ENCODE assay signal across 1 cellular context in the genomic region with DNA sequence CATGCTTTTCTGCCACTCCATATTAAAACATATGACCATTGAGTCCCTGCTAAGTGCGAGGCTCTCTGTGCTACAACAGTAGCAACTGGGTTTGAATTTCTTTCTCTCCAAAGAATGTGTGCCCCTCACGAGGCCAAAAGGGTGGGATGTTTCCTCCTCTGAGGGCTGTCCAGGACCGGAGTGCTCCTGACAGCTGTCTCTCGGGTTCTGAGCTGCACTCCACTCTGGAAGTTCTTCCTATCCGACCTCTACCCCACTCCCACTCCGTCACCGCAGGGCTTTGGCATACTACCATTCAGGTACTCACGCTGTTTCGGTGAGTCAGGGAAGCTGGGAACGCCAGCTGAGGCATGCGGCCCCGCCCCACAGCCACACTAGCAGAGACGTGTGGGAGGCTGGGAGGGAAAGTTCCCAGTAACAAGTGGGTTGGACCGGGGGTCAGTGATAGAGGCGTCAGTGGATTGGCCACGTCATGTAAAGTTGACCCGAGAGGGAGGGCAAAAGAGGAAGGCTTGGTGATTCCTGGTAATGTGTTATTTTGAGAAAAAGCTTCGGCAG.
A peak's percentile ranks its signal among the peaks of the same experiment; 100 is the strongest.
TF ChIP-seq lines count a peak whose summit lies in the region.

No MANE protein-coding gene starts in this region.

TF ChIP-seq in K562, 482 proteins besides CTCF, POLR2A, EP300 and RAD21 (continued from another document and continues in another):
- TF ChIP-seq HINFP (tag; conservative IDR thresholded peaks at IDR 0.05; ENCODE audit: low read depth): no peak
- TF ChIP-seq ZKSCAN8 (CRISPR knock-in tag; IDR thresholded peaks at IDR 0.05): no peak
- no peak for TF ChIP-seq ZNF696 (CRISPR knock-in tag; conservative IDR thresholded peaks at IDR 0.05)
- TF ChIP-seq, protein P1, sequence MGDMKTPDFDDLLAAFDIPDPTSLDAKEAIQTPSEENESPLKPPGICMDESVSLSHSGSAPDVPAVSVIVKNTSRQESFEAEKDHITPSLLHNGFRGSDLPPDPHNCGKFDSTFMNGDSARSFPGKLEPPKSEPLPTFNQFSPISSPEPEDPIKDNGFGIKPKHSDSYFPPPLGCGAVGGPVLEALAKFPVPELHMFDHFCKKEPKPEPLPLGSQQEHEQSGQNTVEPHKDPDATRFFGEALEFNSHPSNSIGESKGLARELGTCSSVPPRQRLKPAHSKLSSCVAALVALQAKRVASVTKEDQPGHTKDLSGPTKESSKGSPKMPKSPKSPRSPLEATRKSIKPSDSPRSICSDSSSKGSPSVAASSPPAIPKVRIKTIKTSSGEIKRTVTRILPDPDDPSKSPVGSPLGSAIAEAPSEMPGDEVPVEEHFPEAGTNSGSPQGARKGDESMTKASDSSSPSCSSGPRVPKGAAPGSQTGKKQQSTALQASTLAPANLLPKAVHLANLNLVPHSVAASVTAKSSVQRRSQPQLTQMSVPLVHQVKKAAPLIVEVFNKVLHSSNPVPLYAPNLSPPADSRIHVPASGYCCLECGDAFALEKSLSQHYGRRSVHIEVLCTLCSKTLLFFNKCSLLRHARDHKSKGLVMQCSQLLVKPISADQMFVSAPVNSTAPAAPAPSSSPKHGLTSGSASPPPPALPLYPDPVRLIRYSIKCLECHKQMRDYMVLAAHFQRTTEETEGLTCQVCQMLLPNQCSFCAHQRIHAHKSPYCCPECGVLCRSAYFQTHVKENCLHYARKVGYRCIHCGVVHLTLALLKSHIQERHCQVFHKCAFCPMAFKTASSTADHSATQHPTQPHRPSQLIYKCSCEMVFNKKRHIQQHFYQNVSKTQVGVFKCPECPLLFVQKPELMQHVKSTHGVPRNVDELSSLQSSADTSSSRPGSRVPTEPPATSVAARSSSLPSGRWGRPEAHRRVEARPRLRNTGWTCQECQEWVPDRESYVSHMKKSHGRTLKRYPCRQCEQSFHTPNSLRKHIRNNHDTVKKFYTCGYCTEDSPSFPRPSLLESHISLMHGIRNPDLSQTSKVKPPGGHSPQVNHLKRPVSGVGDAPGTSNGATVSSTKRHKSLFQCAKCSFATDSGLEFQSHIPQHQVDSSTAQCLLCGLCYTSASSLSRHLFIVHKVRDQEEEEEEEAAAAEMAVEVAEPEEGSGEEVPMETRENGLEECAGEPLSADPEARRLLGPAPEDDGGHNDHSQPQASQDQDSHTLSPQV (IDR thresholded peaks at IDR 0.05): no peak; the same call in 1 of the 2 replicates
- TF ChIP-seq MYC (IDR thresholded peaks at IDR 0.05; ENCODE audit: low read depth, low read length): peak; percentile 69
- no peak for TF ChIP-seq MYC (CRISPR knock-in tag; IDR thresholded peaks at IDR 0.05; ENCODE audit: borderline replicate concordance, low read depth)
- TF ChIP-seq CXXC5 (CRISPR knock-in tag; IDR thresholded peaks at IDR 0.05): 0 out of 2 replicates have a peak, but pooled peaks have one; percentile 7
- no peak for TF ChIP-seq ZFP30 (CRISPR knock-in tag; IDR thresholded peaks at IDR 0.05; ENCODE audit: borderline replicate concordance)
- no peak for TF ChIP-seq ELF4 (CRISPR knock-in tag; IDR thresholded peaks at IDR 0.05)
- no peak for TF ChIP-seq ZNF778 (CRISPR knock-in tag; IDR thresholded peaks at IDR 0.05)
- TF ChIP-seq ARNT (IDR thresholded peaks at IDR 0.05): no peak; a peak in 1 of 4 replicates
- TF ChIP-seq HDAC6 (IDR thresholded peaks at IDR 0.05; ENCODE audit: low read depth, low read length): no peak
- no peak for TF ChIP-seq ZNF780A (CRISPR knock-in tag; IDR thresholded peaks at IDR 0.05)
- no peak for TF ChIP-seq NFYB (IDR thresholded peaks at IDR 0.05; ENCODE audit: extremely low read depth, insufficient read length)
- no peak for TF ChIP-seq NFIC (IDR thresholded peaks at IDR 0.05)
- no peak for TF ChIP-seq SRSF1 (IDR thresholded peaks at IDR 0.05; ENCODE audit: low read depth, low read length)
- TF ChIP-seq, protein P2, sequence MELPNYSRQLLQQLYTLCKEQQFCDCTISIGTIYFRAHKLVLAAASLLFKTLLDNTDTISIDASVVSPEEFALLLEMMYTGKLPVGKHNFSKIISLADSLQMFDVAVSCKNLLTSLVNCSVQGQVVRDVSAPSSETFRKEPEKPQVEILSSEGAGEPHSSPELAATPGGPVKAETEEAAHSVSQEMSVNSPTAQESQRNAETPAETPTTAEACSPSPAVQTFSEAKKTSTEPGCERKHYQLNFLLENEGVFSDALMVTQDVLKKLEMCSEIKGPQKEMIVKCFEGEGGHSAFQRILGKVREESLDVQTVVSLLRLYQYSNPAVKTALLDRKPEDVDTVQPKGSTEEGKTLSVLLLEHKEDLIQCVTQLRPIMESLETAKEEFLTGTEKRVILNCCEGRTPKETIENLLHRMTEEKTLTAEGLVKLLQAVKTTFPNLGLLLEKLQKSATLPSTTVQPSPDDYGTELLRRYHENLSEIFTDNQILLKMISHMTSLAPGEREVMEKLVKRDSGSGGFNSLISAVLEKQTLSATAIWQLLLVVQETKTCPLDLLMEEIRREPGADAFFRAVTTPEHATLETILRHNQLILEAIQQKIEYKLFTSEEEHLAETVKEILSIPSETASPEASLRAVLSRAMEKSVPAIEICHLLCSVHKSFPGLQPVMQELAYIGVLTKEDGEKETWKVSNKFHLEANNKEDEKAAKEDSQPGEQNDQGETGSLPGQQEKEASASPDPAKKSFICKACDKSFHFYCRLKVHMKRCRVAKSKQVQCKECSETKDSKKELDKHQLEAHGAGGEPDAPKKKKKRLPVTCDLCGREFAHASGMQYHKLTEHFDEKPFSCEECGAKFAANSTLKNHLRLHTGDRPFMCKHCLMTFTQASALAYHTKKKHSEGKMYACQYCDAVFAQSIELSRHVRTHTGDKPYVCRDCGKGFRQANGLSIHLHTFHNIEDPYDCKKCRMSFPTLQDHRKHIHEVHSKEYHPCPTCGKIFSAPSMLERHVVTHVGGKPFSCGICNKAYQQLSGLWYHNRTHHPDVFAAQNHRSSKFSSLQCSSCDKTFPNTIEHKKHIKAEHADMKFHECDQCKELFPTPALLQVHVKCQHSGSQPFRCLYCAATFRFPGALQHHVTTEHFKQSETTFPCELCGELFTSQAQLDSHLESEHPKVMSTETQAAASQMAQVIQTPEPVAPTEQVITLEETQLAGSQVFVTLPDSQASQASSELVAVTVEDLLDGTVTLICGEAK (IDR thresholded peaks at IDR 0.05): no peak
- TF ChIP-seq, protein P2 (CRISPR knock-in tag; IDR thresholded peaks at IDR 0.05): no peak
- TF ChIP-seq, protein P3, sequence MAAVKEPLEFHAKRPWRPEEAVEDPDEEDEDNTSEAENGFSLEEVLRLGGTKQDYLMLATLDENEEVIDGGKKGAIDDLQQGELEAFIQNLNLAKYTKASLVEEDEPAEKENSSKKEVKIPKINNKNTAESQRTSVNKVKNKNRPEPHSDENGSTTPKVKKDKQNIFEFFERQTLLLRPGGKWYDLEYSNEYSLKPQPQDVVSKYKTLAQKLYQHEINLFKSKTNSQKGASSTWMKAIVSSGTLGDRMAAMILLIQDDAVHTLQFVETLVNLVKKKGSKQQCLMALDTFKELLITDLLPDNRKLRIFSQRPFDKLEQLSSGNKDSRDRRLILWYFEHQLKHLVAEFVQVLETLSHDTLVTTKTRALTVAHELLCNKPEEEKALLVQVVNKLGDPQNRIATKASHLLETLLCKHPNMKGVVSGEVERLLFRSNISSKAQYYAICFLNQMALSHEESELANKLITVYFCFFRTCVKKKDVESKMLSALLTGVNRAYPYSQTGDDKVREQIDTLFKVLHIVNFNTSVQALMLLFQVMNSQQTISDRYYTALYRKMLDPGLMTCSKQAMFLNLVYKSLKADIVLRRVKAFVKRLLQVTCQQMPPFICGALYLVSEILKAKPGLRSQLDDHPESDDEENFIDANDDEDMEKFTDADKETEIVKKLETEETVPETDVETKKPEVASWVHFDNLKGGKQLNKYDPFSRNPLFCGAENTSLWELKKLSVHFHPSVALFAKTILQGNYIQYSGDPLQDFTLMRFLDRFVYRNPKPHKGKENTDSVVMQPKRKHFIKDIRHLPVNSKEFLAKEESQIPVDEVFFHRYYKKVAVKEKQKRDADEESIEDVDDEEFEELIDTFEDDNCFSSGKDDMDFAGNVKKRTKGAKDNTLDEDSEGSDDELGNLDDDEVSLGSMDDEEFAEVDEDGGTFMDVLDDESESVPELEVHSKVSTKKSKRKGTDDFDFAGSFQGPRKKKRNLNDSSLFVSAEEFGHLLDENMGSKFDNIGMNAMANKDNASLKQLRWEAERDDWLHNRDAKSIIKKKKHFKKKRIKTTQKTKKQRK (IDR thresholded peaks at IDR 0.05; ENCODE audit: borderline replicate concordance, low read depth, low read length): no peak
- no peak for TF ChIP-seq TGIF2 (CRISPR knock-in tag; IDR thresholded peaks at IDR 0.05)
- TF ChIP-seq ZNF584 (CRISPR knock-in tag; IDR thresholded peaks at IDR 0.05; ENCODE audit: low read depth): no peak
- TF ChIP-seq RBM14 (IDR thresholded peaks at IDR 0.05; ENCODE audit: borderline replicate concordance, insufficient read depth, low read depth, low read length): no peak
- no peak for TF ChIP-seq FOXM1 (IDR thresholded peaks at IDR 0.05; ENCODE audit: low read depth)
- TF ChIP-seq FOXM1 (CRISPR knock-in tag; IDR thresholded peaks at IDR 0.05; ENCODE audit: low read depth): no peak
- no peak for TF ChIP-seq THRAP3 (IDR thresholded peaks at IDR 0.05; ENCODE audit: borderline replicate concordance)
- no peak for TF ChIP-seq BRF1 (IDR thresholded peaks at IDR 0.05; ENCODE audit: borderline replicate concordance, extremely low read depth, insufficient read length)
- TF ChIP-seq ZBTB17 (CRISPR knock-in tag; IDR thresholded peaks at IDR 0.05): 0 out of 2 replicates have a peak, but pooled peaks have one; percentile 33
- TF ChIP-seq FOXA3 (CRISPR knock-in tag; conservative IDR thresholded peaks at IDR 0.05 in 1 of 2, IDR thresholded peaks at IDR 0.05 in 1 of 2): no peak; a peak in 1 of 4 replicates
- TF ChIP-seq POLR3A (IDR thresholded peaks at IDR 0.05; ENCODE audit: borderline replicate concordance, extremely low read depth, insufficient read depth, insufficient read length): no peak
- TF ChIP-seq, protein P4, sequence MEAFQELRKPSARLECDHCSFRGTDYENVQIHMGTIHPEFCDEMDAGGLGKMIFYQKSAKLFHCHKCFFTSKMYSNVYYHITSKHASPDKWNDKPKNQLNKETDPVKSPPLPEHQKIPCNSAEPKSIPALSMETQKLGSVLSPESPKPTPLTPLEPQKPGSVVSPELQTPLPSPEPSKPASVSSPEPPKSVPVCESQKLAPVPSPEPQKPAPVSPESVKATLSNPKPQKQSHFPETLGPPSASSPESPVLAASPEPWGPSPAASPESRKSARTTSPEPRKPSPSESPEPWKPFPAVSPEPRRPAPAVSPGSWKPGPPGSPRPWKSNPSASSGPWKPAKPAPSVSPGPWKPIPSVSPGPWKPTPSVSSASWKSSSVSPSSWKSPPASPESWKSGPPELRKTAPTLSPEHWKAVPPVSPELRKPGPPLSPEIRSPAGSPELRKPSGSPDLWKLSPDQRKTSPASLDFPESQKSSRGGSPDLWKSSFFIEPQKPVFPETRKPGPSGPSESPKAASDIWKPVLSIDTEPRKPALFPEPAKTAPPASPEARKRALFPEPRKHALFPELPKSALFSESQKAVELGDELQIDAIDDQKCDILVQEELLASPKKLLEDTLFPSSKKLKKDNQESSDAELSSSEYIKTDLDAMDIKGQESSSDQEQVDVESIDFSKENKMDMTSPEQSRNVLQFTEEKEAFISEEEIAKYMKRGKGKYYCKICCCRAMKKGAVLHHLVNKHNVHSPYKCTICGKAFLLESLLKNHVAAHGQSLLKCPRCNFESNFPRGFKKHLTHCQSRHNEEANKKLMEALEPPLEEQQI (IDR thresholded peaks at IDR 0.05): no peak
- TF ChIP-seq ZNF589 (CRISPR knock-in tag; IDR thresholded peaks at IDR 0.05; ENCODE audit: low read depth): no peak; the same call in 1 of the 2 replicates
- TF ChIP-seq, protein P5, sequence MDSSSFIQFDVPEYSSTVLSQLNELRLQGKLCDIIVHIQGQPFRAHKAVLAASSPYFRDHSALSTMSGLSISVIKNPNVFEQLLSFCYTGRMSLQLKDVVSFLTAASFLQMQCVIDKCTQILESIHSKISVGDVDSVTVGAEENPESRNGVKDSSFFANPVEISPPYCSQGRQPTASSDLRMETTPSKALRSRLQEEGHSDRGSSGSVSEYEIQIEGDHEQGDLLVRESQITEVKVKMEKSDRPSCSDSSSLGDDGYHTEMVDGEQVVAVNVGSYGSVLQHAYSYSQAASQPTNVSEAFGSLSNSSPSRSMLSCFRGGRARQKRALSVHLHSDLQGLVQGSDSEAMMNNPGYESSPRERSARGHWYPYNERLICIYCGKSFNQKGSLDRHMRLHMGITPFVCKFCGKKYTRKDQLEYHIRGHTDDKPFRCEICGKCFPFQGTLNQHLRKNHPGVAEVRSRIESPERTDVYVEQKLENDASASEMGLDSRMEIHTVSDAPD (CRISPR knock-in tag; IDR thresholded peaks at IDR 0.05): no peak
- TF ChIP-seq ARHGAP35 (IDR thresholded peaks at IDR 0.05; ENCODE audit: partially characterized antibody): no peak
- TF ChIP-seq GATAD2A (IDR thresholded peaks at IDR 0.05): no peak
- TF ChIP-seq CREB1 (IDR thresholded peaks at IDR 0.05): peak; percentile 76
- peak; percentile 59; the same call in 1 of the 2 replicates for TF ChIP-seq CREB1 (CRISPR knock-in tag; IDR thresholded peaks at IDR 0.05)
- peak; percentile 41 for TF ChIP-seq CTBP1 (IDR thresholded peaks at IDR 0.05; ENCODE audit: borderline replicate concordance)
